Comparison of ENCODE assay signal across 8 cellular contexts in genomic region chr14:92686763-92687427, GRCh38.
DNase-seq lines count a peak whose midpoint lies in the region; ATAC-seq and TF ChIP-seq lines count a peak whose summit lies in the region.

No MANE protein-coding gene starts in this region.

- no peak overlapping the region for H3K9ac ChIP-seq in DND-41 (ENCODE audit: low read depth, low read length)

- H3K4me2 ChIP-seq in DND-41 (ENCODE audit: insufficient read depth, low read length), result no peak overlapping the region

- no peak overlapping the region for H3K4me3 ChIP-seq in DND-41 (ENCODE audit: low read depth in 1 of 2, low read length in 2 of 2)

- H3K4me1 ChIP-seq in DND-41 (ENCODE audit: insufficient read depth, low read length), result no peaks in the 10 kb centered on the region

- no peak overlapping the region for H3K27ac ChIP-seq in DND-41 (ENCODE audit: low read length)

- no peak overlapping the region for H2AFZ ChIP-seq in DND-41 (ENCODE audit: low read depth, low read length)

- DNase-seq in DND-41, result peak; percentile 25
- peak; percentile 57 for DNase-seq in NCI-H510A treated with DMSO at 0.1 percent for 48 hours (lab: John Stamatoyannopoulos, UW)
- peak; percentile 75 for DNase-seq in activated CD8-positive, alpha-beta memory T cell treated with anti-CD3 and anti-CD28 coated beads, Interleukin-2, amount 50 U/mL, for 4 hours
- peak; percentile 59 to 73 for DNase-seq in erythroblast (lab: John Stamatoyannopoulos, UW)
- DNase-seq in mucosa of gallbladder (ENCODE audit: low spot score), result peak; percentile 79
- peak; percentile 22 to 57 for DNase-seq in stimulated activated CD8-positive, alpha-beta memory T cell treated with anti-CD3 and anti-CD28 coated beads, Interleukin-7, amount 100 ng/mL, for 1 hour (ENCODE audit: low read depth in 2 of 2)

- TF ChIP-seq CTCF in DND-41 (IDR thresholded peaks at IDR 0.05; ENCODE audit: borderline replicate concordance, extremely low read depth, low read length, poor library complexity, severe bottlenecking), result peak; percentile 75

- H4K20me1 ChIP-seq in DND-41 (ENCODE audit: insufficient read depth, low read length), result 0 out of 2 replicates have a peak, but pooled peaks cover 2% of the 10 kb centered on the region

- no peaks in the 10 kb centered on the region for H3K27me3 ChIP-seq in DND-41 (ENCODE audit: insufficient read depth, low read length, poor library complexity)

- no peaks in the 10 kb centered on the region for H3K9me3 ChIP-seq in DND-41 (ENCODE audit: insufficient read depth, low read length, severe bottlenecking)

- no peak for TF ChIP-seq POLR2A in erythroblast (IDR thresholded peaks at IDR 0.05; ENCODE audit: low read length)

- no peaks in the 10 kb centered on the region for H3K79me2 ChIP-seq in DND-41 (ENCODE audit: insufficient read depth, low read length)

- no peaks in the 10 kb centered on the region for H3K36me3 ChIP-seq in DND-41 (ENCODE audit: insufficient read depth, low read length)

- ATAC-seq in DND-41 (ENCODE audit: insufficient read depth, low read depth) (peak; percentile 50; the same call in 1 of the 3 replicates), HG02763 (IDR thresholded peaks at IDR 0.05; ENCODE audit: unreplicated experiment) (peak; percentile 55), GM19463 (IDR thresholded peaks at IDR 0.05; ENCODE audit: unreplicated experiment) (no peak)

Comparison
In these comparisons a context has a peak if more than half of its experiments do, and no peak if none do; other contexts are left out.
1. DNase-seq: peak in every context shown above with its lines; median percentile 79 in mucosa of gallbladder; 75 in activated CD8-positive, alpha-beta memory T cell treated with anti-CD3 and anti-CD28 coated beads, Interleukin-2, amount 50 U/mL, for 4 hours; 66 in erythroblast; 57 in NCI-H510A treated with DMSO at 0.1 percent for 48 hours; 40 in stimulated activated CD8-positive, alpha-beta memory T cell treated with anti-CD3 and anti-CD28 coated beads, Interleukin-7, amount 100 ng/mL, for 1 hour; 25 in DND-41.